Comparison of ENCODE assay signal across 16 cellular contexts in genomic region chr1:963746-964525, GRCh38. TPM values are rescaled to one million over a fixed set of nuclear protein-coding genes. Genes with fewer than 3 reads are reported as not detected.
DNase-seq lines count a peak whose midpoint lies in the region; ATAC-seq and TF ChIP-seq lines count a peak whose summit lies in the region.
"Had no signal": no experiment of that assay in that cellular context is flagged by ENCODE, and none has a peak within 500 bp of the region (broad histone marks: within the 10 kb centered on the region; RNA-seq: fewer than 3 reads in every experiment).

No MANE protein-coding gene starts in this region.

- no peak overlapping the region for H3K4ac ChIP-seq in neuronal stem cell (ENCODE audit: low read length)

- no peak overlapping the region for H3K18ac ChIP-seq in neuronal stem cell (ENCODE audit: low read length)

- no peak overlapping the region for H2AK5ac ChIP-seq in neuronal stem cell (ENCODE audit: low read depth, low read length)

- H3K4me2 ChIP-seq in neuronal stem cell (ENCODE audit: insufficient read depth, low read length, poor library complexity, severe bottlenecking) = no peak overlapping the region

- TF ChIP-seq CTCF in CD4-positive, alpha-beta T cell (IDR thresholded peaks at IDR 0.05) = no peak

- H3K14ac ChIP-seq in neuronal stem cell (ENCODE audit: low read length) = no peak overlapping the region

- CTCF ChIA-PET in CD4-positive, alpha-beta T cell (lab: Charles Lee) = no interaction called here

- POLR2A ChIA-PET in CD4-positive, alpha-beta T cell (lab: Charles Lee) = no interaction called here

- H2BK12ac ChIP-seq in neuronal stem cell (ENCODE audit: low read length) = no peak overlapping the region

- H3K4me3 ChIP-seq in neuronal stem cell (ENCODE audit: low read length in 2 of 2) = peak overlapping the region in 1 of 2 donors; percentile 44
- H3K4me3 ChIP-seq: HAP-1 had no signal

- H2BK5ac ChIP-seq in neuronal stem cell (ENCODE audit: low read length) = no peak overlapping the region

- no peaks in the 10 kb centered on the region for H3K9me3 ChIP-seq in CD4-positive, alpha-beta T cell (ENCODE audit: control insufficient read depth, low read length)
- no peaks in the 10 kb centered on the region for H3K9me3 ChIP-seq in neuronal stem cell (replicated peaks in 1 of 2; ENCODE audit: control insufficient read depth in 2 of 2, insufficient read depth in 1 of 2, low read depth in 1 of 2, low read length in 2 of 2)
- H3K9me3 ChIP-seq: HAP-1 had no signal

- H2BK15ac ChIP-seq in neuronal stem cell (ENCODE audit: low read length) = no peak overlapping the region

- H2BK120ac ChIP-seq in neuronal stem cell (ENCODE audit: low read depth, low read length) = no peak overlapping the region

- peaks cover 7% of the 10 kb centered on the region for H3K27me3 Mint-ChIP-seq in CD4-positive, alpha-beta T cell
- peaks cover 6% of the 10 kb centered on the region for H3K27me3 Mint-ChIP-seq in activated T-helper 1 cell treated with anti-CD3 and anti-CD28 coated beads, Interleukin-12 subunit alpha, Interleukin-12 subunit beta, Interleukin-2, Interleukin-4 antibody, amounts not matched to agents 30 ng/mL and 10 ng/mL and 1 ng/mL, durations not matched to agents 14 hours and 24 hours and 36 hours (ENCODE audit: insufficient read depth)

- H4K8ac ChIP-seq in neuronal stem cell (ENCODE audit: low read depth, low read length) = no peak overlapping the region

- no peak overlapping the region for H2AFZ ChIP-seq in neuronal stem cell (ENCODE audit: low read length)

- H3K23ac ChIP-seq in neuronal stem cell (ENCODE audit: low read depth, low read length, poor library complexity) = peak overlapping the region; percentile 31

- H3K79me1 ChIP-seq in neuronal stem cell (ENCODE audit: low read depth, low read length) = peaks cover 6% of the 10 kb centered on the region

- H4K91ac ChIP-seq in neuronal stem cell (ENCODE audit: low read depth, low read length, poor library complexity) = no peak overlapping the region

- H3K4me1 Mint-ChIP-seq in CD4-positive, alpha-beta T cell (ENCODE audit: low read depth) = peaks cover 4% of the 10 kb centered on the region
- no peaks in the 10 kb centered on the region for H3K4me1 Mint-ChIP-seq in activated T-helper 1 cell treated with anti-CD3 and anti-CD28 coated beads, Interleukin-12 subunit alpha, Interleukin-12 subunit beta, Interleukin-2, Interleukin-4 antibody, amounts not matched to agents 30 ng/mL and 10 ng/mL and 1 ng/mL, durations not matched to agents 14 hours and 24 hours and 36 hours (ENCODE audit: low read depth)

- H3K36me3 ChIP-seq in neuronal stem cell (replicated peaks in 1 of 2; ENCODE audit: control insufficient read depth in 2 of 2, insufficient read depth in 2 of 2, low read length in 2 of 2) = peaks cover 8 to 30% of the 10 kb centered on the region in 2 donors

- peak overlapping the region; percentile 44 for H3K9ac ChIP-seq in neuronal stem cell (ENCODE audit: low read depth, low read length, poor library complexity)

- no peak overlapping the region for H3K27ac Mint-ChIP-seq in CD4-positive, alpha-beta T cell
- H3K27ac Mint-ChIP-seq in activated T-helper 1 cell treated with anti-CD3 and anti-CD28 coated beads, Interleukin-12 subunit alpha, Interleukin-12 subunit beta, Interleukin-2, Interleukin-4 antibody, amounts not matched to agents 30 ng/mL and 10 ng/mL and 1 ng/mL, durations not matched to agents 14 hours and 24 hours and 36 hours = no peak overlapping the region
- H3K27ac Mint-ChIP-seq: CD14-positive monocyte, HFFc6 had no signal

- WGBS in neuronal stem cell (ENCODE audit: extremely low coverage in 2 of 2, insufficient read length in 2 of 2, insufficient replicate concordance in 1 of 2), 2 donors = no CpG with 5 or more reads among the region's 47 CpGs

- no peaks in the 10 kb centered on the region for H3K9me3 Mint-ChIP-seq in CD4-positive, alpha-beta T cell
- H3K9me3 Mint-ChIP-seq in activated T-helper 1 cell treated with anti-CD3 and anti-CD28 coated beads, Interleukin-12 subunit alpha, Interleukin-12 subunit beta, Interleukin-2, Interleukin-4 antibody, amounts not matched to agents 30 ng/mL and 10 ng/mL and 1 ng/mL, durations not matched to agents 14 hours and 24 hours and 36 hours = no peaks in the 10 kb centered on the region
- H3K9me3 Mint-ChIP-seq: CD14-positive monocyte, HFFc6 had no signal

- H3K4me3 Mint-ChIP-seq in CD4-positive, alpha-beta T cell = peak overlapping the region; percentile 45
- H3K4me3 Mint-ChIP-seq in activated T-helper 1 cell treated with anti-CD3 and anti-CD28 coated beads, Interleukin-12 subunit alpha, Interleukin-12 subunit beta, Interleukin-2, Interleukin-4 antibody, amounts not matched to agents 30 ng/mL and 10 ng/mL and 1 ng/mL, durations not matched to agents 14 hours and 24 hours and 36 hours = peak overlapping the region; percentile 51
- H3K4me3 Mint-ChIP-seq: CD14-positive monocyte, HFFc6 had no signal

- H3K4me1 ChIP-seq in neuronal stem cell (ENCODE audit: control insufficient read depth in 2 of 2, insufficient read depth in 1 of 2, low read depth in 1 of 2, low read length in 2 of 2) = peaks cover 7 to 10% of the 10 kb centered on the region in 2 donors

- peak; percentile 23 for DNase-seq in left cardiac atrium
- no peak for DNase-seq in Right ventricle myocardium inferior (ENCODE audit: missing footprints)
- DNase-seq in CD4-positive, alpha-beta T cell = no peak
- no peak for DNase-seq in activated T-helper 1 cell treated with anti-CD3 and anti-CD28 coated beads, Interleukin-12 subunit alpha, Interleukin-12 subunit beta, Interleukin-2, Interleukin-4 antibody, amounts not matched to agents 30 ng/mL and 10 ng/mL and 1 ng/mL, durations not matched to agents 14 hours and 24 hours and 36 hours (ENCODE audit: low spot score)
- no peak for DNase-seq in neuronal stem cell (ENCODE audit: low spot score)
- no peak for DNase-seq in AG08396 (ENCODE audit: low spot score)
- DNase-seq: Calu3, DMS 273 treated with DMSO at 0.1 percent for 48 hours, HFFc6, IMR-90 had no signal

- no peak for ATAC-seq in left cardiac atrium
- ATAC-seq in Right ventricle myocardium inferior = no peak
- no peak for ATAC-seq in CD4-positive, alpha-beta T cell (ENCODE audit: poor library complexity)
- ATAC-seq in HG03175 (IDR thresholded peaks at IDR 0.05; ENCODE audit: unreplicated experiment) = no peak

- H3K27me3 ChIP-seq in CD4-positive, alpha-beta T cell (ENCODE audit: control insufficient read depth, insufficient read depth, low read length) = no peaks in the 10 kb centered on the region
- H3K27me3 ChIP-seq in neuronal stem cell (ENCODE audit: control insufficient read depth in 3 of 3, insufficient read depth in 3 of 3, low read depth in 1 of 3, low read length in 3 of 3) = peaks cover 13 to 55% (median 34%) of the 10 kb centered on the region in 3 experiments

- H3K27ac ChIP-seq in CD4-positive, alpha-beta T cell (ENCODE audit: low read depth, low read length) = no peak overlapping the region
- no peak overlapping the region for H3K27ac ChIP-seq in neuronal stem cell (replicated peaks; ENCODE audit: low read length)

- H3K36me3 Mint-ChIP-seq in CD4-positive, alpha-beta T cell (ENCODE audit: low read depth) = no peaks in the 10 kb centered on the region
- no peaks in the 10 kb centered on the region for H3K36me3 Mint-ChIP-seq in activated T-helper 1 cell treated with anti-CD3 and anti-CD28 coated beads, Interleukin-12 subunit alpha, Interleukin-12 subunit beta, Interleukin-2, Interleukin-4 antibody, amounts not matched to agents 30 ng/mL and 10 ng/mL and 1 ng/mL, durations not matched to agents 14 hours and 24 hours and 36 hours (ENCODE audit: low read depth)

- intact Hi-C loops in left cardiac atrium (cut with DNase I) (no loop called here), Right ventricle myocardium inferior (cut with DNase I) (no loop called here)
- intact Hi-C loops in CD4-positive, alpha-beta T cell (cut with DNase I, micrococcal nuclease) = no loop called here
- intact Hi-C loops in activated T-helper 1 cell treated with anti-CD3 and anti-CD28 coated beads, Interleukin-12 subunit alpha, Interleukin-12 subunit beta, Interleukin-2, Interleukin-4 antibody, amounts not matched to agents 30 ng/mL and 10 ng/mL and 1 ng/mL, durations not matched to agents 14 hours and 24 hours and 36 hours (cut with micrococcal nuclease) = no loop called here

RNA-seq across cellular contexts. Expression of gene PLEKHN1, which starts 2.3 kb away (rescaled TPM):
- total RNA-seq in left cardiac atrium (under 1 TPM; 0.38 to 0.50 TPM), Right ventricle myocardium inferior (not detected)
- under 1 TPM; 0.69 to 0.95 TPM for total RNA-seq in CD4-positive, alpha-beta T cell
- total RNA-seq in activated T-helper 1 cell treated with anti-CD3 and anti-CD28 coated beads, Interleukin-12 subunit alpha, Interleukin-12 subunit beta, Interleukin-2, Interleukin-4 antibody, amounts not matched to agents 30 ng/mL and 10 ng/mL and 1 ng/mL, durations not matched to agents 14 hours and 24 hours and 36 hours = 1.7 and 1.8 TPM in 2 replicates
- polyA plus RNA-seq in neuronal stem cell (2013, experiment 1 of 2) = 0.07 TPM
- polyA plus RNA-seq in neuronal stem cell (2013, experiment 2 of 2) = 0.03 TPM

RNA-seq across cellular contexts. Expression of gene KLHL17, which starts 3.6 kb away (rescaled TPM):
- total RNA-seq in left cardiac atrium (1 to 10 TPM; 5.7 to 8.2 TPM), Right ventricle myocardium inferior (7.0 TPM)
- total RNA-seq in CD4-positive, alpha-beta T cell = 10 to 100 TPM; 13.9 TPM
- 47.3 and 49.7 TPM in 2 replicates for total RNA-seq in activated T-helper 1 cell treated with anti-CD3 and anti-CD28 coated beads, Interleukin-12 subunit alpha, Interleukin-12 subunit beta, Interleukin-2, Interleukin-4 antibody, amounts not matched to agents 30 ng/mL and 10 ng/mL and 1 ng/mL, durations not matched to agents 14 hours and 24 hours and 36 hours
- polyA plus RNA-seq in neuronal stem cell (2013, experiment 1 of 2) = 22.0 TPM
- polyA plus RNA-seq in neuronal stem cell (2013, experiment 2 of 2) = 20.9 TPM

RNA-seq across cellular contexts. Expression of gene NOC2L, which starts 4.9 kb away (rescaled TPM):
- total RNA-seq in left cardiac atrium = 10 to 100 TPM; 38.1 to 48.7 TPM
- total RNA-seq in Right ventricle myocardium inferior = 41.7 TPM
- 10 to 100 TPM; 50.2 to 52.0 TPM for total RNA-seq in CD4-positive, alpha-beta T cell
- total RNA-seq in activated T-helper 1 cell treated with anti-CD3 and anti-CD28 coated beads, Interleukin-12 subunit alpha, Interleukin-12 subunit beta, Interleukin-2, Interleukin-4 antibody, amounts not matched to agents 30 ng/mL and 10 ng/mL and 1 ng/mL, durations not matched to agents 14 hours and 24 hours and 36 hours = 180 TPM in 2 replicates
- 33.5 TPM for polyA plus RNA-seq in neuronal stem cell (2013, experiment 1 of 2)
- 32.6 TPM for polyA plus RNA-seq in neuronal stem cell (2013, experiment 2 of 2)

RNA-seq across cellular contexts. Expression of gene PERM1, which starts 18.0 kb away (rescaled TPM):
- total RNA-seq in left cardiac atrium (10 to 100 TPM; 78.9 to 85.5 TPM), Right ventricle myocardium inferior (174 TPM)
- not detected for total RNA-seq in CD4-positive, alpha-beta T cell
- total RNA-seq in activated T-helper 1 cell treated with anti-CD3 and anti-CD28 coated beads, Interleukin-12 subunit alpha, Interleukin-12 subunit beta, Interleukin-2, Interleukin-4 antibody, amounts not matched to agents 30 ng/mL and 10 ng/mL and 1 ng/mL, durations not matched to agents 14 hours and 24 hours and 36 hours = not detected in 2 replicates
- polyA plus RNA-seq in neuronal stem cell (2013, experiment 1 of 2) = not detected
- 0.01 TPM for polyA plus RNA-seq in neuronal stem cell (2013, experiment 2 of 2)
- total RNA-seq: Calu3, Daoy, H1, IMR-90 had no signal
- polyA plus RNA-seq: BJ, CD14-positive monocyte, H1, IMR-90 had no signal

RNA-seq across cellular contexts. Expression of gene HES4, which starts 36.0 kb away (rescaled TPM):
- total RNA-seq in left cardiac atrium = 10 to 100 TPM; 42.1 to 68.3 TPM
- total RNA-seq in Right ventricle myocardium inferior = 36.7 TPM
- 10 to 100 TPM; 29.0 to 30.9 TPM for total RNA-seq in CD4-positive, alpha-beta T cell
- total RNA-seq in activated T-helper 1 cell treated with anti-CD3 and anti-CD28 coated beads, Interleukin-12 subunit alpha, Interleukin-12 subunit beta, Interleukin-2, Interleukin-4 antibody, amounts not matched to agents 30 ng/mL and 10 ng/mL and 1 ng/mL, durations not matched to agents 14 hours and 24 hours and 36 hours = 1.8 and 2.9 TPM in 2 replicates
- polyA plus RNA-seq in neuronal stem cell (2013, experiment 1 of 2) = 312 TPM
- polyA plus RNA-seq in neuronal stem cell (2013, experiment 2 of 2) = 285 TPM
